ENCODE assay signal across 11 cellular contexts in genomic region chr3:13017361-13018038, GRCh38. TPM values are rescaled to one million over a fixed set of nuclear protein-coding genes. Genes with fewer than 3 reads are reported as not detected.
A peak's percentile ranks its signal among the peaks of the same experiment; 100 is the strongest.
DNase-seq lines count a peak whose midpoint lies in the region; ATAC-seq lines count a peak whose summit lies in the region.
"Had no signal": no experiment of that assay in that cellular context is flagged by ENCODE, and none has a peak within 500 bp of the region (broad histone marks: within the 10 kb centered on the region; RNA-seq: fewer than 3 reads in every experiment).

No MANE protein-coding gene starts in this region.

- peaks cover 81% of the 10 kb centered on the region for H3K4me1 ChIP-seq in BLaER1
- peaks cover 42% of the 10 kb centered on the region for H3K4me1 ChIP-seq in HUES64 (ENCODE audit: insufficient read depth, low read length)

- no peaks in the 10 kb centered on the region for H3K9me3 ChIP-seq in BLaER1
- H3K9me3 ChIP-seq in HUES64 (ENCODE audit: insufficient read depth, low read depth, low read length): no peaks in the 10 kb centered on the region
- H3K9me3 ChIP-seq: breast epithelium had no signal

- H3K9ac ChIP-seq in BLaER1 (peak overlapping the region; percentile 91), HUES64 (ENCODE audit: low read depth, low read length) (peak overlapping the region; percentile 27; the same call in 1 of the 2 replicates)

- WGBS in HUES64: 87% methylated on average over 16 of the region's 16 CpGs

- H3K4me3 Mint-ChIP-seq in naive B cell: peak overlapping the region; percentile 83 to 100 (median 92)

- peaks cover 5 to 17% of the 10 kb centered on the region in 2 donors for H3K36me3 Mint-ChIP-seq in naive B cell

- ATAC-seq in naive B cell (ENCODE audit: low read depth in 2 of 2) (no peak), HG02798 (IDR thresholded peaks at IDR 0.05; ENCODE audit: poor library complexity, unreplicated experiment) (no peak), HG03460 (IDR thresholded peaks at IDR 0.05; ENCODE audit: unreplicated experiment) (no peak), GM21529 (IDR thresholded peaks at IDR 0.05; ENCODE audit: unreplicated experiment) (no peak), HG03439 (IDR thresholded peaks at IDR 0.05; ENCODE audit: unreplicated experiment) (no peak)

- H3K27me3 Mint-ChIP-seq in naive B cell: no peaks in the 10 kb centered on the region

- H4K20me1 ChIP-seq in BLaER1: peaks cover 30% of the 10 kb centered on the region

- H3K4me2 ChIP-seq in BLaER1: peak overlapping the region; percentile 98

- H3K4me1 Mint-ChIP-seq in naive B cell: peaks cover 52 to 93% (median 85%) of the 10 kb centered on the region in 3 donors

- DNase-seq in naive B cell: no peak
- DNase-seq: foreskin melanocyte, SHP77 had no signal

- H3K36me3 ChIP-seq in BLaER1: no peaks in the 10 kb centered on the region
- H3K36me3 ChIP-seq in HUES64 (ENCODE audit: insufficient read depth, low read length): no peaks in the 10 kb centered on the region
- H3K36me3 ChIP-seq: breast epithelium had no signal

- peak overlapping the region; percentile 97 to 100 (median 100) for H3K27ac Mint-ChIP-seq in naive B cell

- H3K27me3 ChIP-seq in BLaER1 (no peaks in the 10 kb centered on the region), HUES64 (ENCODE audit: insufficient read depth, low read length) (peaks cover 4% of the 10 kb centered on the region; the same call in 1 of the 2 replicates)
- H3K27me3 ChIP-seq: breast epithelium had no signal

- no peaks in the 10 kb centered on the region for H3K9me3 Mint-ChIP-seq in naive B cell

- H3K4me3 ChIP-seq in BLaER1 (peak overlapping the region; percentile 77), HUES64 (ENCODE audit: low read length) (no peak overlapping the region)

- H3K27ac ChIP-seq in BLaER1 (peak overlapping the region; percentile 98), HUES64 (ENCODE audit: low read depth, low read length) (no peak overlapping the region), angular gyrus (ENCODE audit: low read depth, low read length) (peak overlapping the region; percentile 33)

RNA-seq across cellular contexts. Expression of gene IQSEC1, which starts 55.7 kb away (rescaled TPM):
- polyA plus RNA-seq in HUES64 (2013, experiment 1 of 2): 14.5 TPM
- 18.0 TPM for polyA plus RNA-seq in HUES64 (2013, experiment 2 of 2)
- polyA plus RNA-seq in naive B cell (ENCODE audit: low read depth in 6 of 6): 10 to 100 TPM; 14.6 to 73.4 (median 36.9) TPM
